In genomic region chr18:55014095-55014494, GRCh38 we compare ENCODE assay signal across 30 cellular contexts.
"Had no signal": no experiment of that assay in that cellular context is flagged by ENCODE, and none has a peak within 500 bp of the region (broad histone marks: within the 10 kb centered on the region; RNA-seq: fewer than 3 reads in every experiment).

No MANE protein-coding gene starts in this region.

- H3K27me3 ChIP-seq: ascending aorta, body of pancreas, MG63, SJCRH30 had no signal

- H3K36me3 Mint-ChIP-seq: activated naive CD4-positive, alpha-beta T cell treated with anti-CD3 and anti-CD28 coated beads, Interleukin-2, amount 50 U/mL, for 72 hours had no signal

- H3K9me3 Mint-ChIP-seq: activated CD8-positive, alpha-beta T cell treated with anti-CD3 and anti-CD28 coated beads for 36 hours; activated naive CD4-positive, alpha-beta T cell treated with anti-CD3 and anti-CD28 coated beads, Interleukin-2, amount 50 U/mL, for 72 hours; activated naive CD8-positive, alpha-beta T cell treated with anti-CD3 and anti-CD28 coated beads, Interleukin-2, amount 50 U/mL, for 24 hours had no signal

- H3K27ac Mint-ChIP-seq: activated CD8-positive, alpha-beta T cell treated with anti-CD3 and anti-CD28 coated beads for 36 hours; activated naive CD4-positive, alpha-beta T cell treated with anti-CD3 and anti-CD28 coated beads, Interleukin-2, amount 50 U/mL, for 72 hours; activated naive CD8-positive, alpha-beta T cell treated with anti-CD3 and anti-CD28 coated beads, Interleukin-2, amount 50 U/mL, for 24 hours had no signal

- H3K36me3 ChIP-seq: ascending aorta, MG63, SJCRH30, WERI-Rb-1 had no signal

- DNase-seq: activated CD4-positive, alpha-beta T cell treated with anti-CD3 and anti-CD28 coated beads for 4 hours; activated CD8-positive, alpha-beta memory T cell treated with anti-CD3 and anti-CD28 coated beads, Interleukin-2, amount 50 U/mL, for 48 hours; activated CD8-positive, alpha-beta T cell treated with anti-CD3 and anti-CD28 coated beads for 36 hours; activated effector memory CD4-positive, alpha-beta T cell treated with Interleukin-2 at 50 U/mL for 16 hours; activated naive CD4-positive, alpha-beta T cell treated with Interleukin-2 at 50 U/mL for 16 hours; activated naive CD8-positive, alpha-beta T cell treated with anti-CD3 and anti-CD28 coated beads, Interleukin-2, amount 50 U/mL, for 24 hours; activated T-cell treated with anti-CD3 and anti-CD28 coated beads, Interleukin-2, amount 50 U/mL, for 1 hour; amniotic stem cell; body of pancreas; central memory CD4-positive, alpha-beta T cell; MG63; NCI-H1092 treated with DMSO at 0.1 percent for 48 hours; NCI-H1417 treated with DMSO at 0.1 percent for 48 hours; NCI-H1694 treated with DMSO at 0.1 percent for 48 hours; NCI-H2029 treated with DMSO at 0.1 percent for 48 hours; NCI-H345; NCI-H510A; NCI-H69; NK-92 treated with Interleukin-12 subunit alpha and Interleukin-12 subunit beta, amount 100 ng/mL, for 24 hours; OCI-M1; Right ventricle myocardium superior; RPMI8226; SJCRH30; SK-N-SH; T-helper 1 cell; WERI-Rb-1 had no signal

- H3K27me3 Mint-ChIP-seq: activated naive CD8-positive, alpha-beta T cell treated with anti-CD3 and anti-CD28 coated beads, Interleukin-2, amount 50 U/mL, for 24 hours had no signal

- ATAC-seq: activated CD4-positive, CD25-positive, alpha-beta regulatory T cell treated with anti-CD3 and anti-CD28 coated beads, Interleukin-2, amount 50 U/mL, for 24 hours; activated CD8-positive, alpha-beta T cell treated with anti-CD3 and anti-CD28 coated beads for 36 hours; activated naive CD8-positive, alpha-beta T cell treated with anti-CD3 and anti-CD28 coated beads, Interleukin-2, amount 50 U/mL, for 24 hours; body of pancreas; Panc1 had no signal

- H3K4me1 ChIP-seq: ascending aorta, body of pancreas, SJCRH30 had no signal

- H3K9ac ChIP-seq: SK-N-SH had no signal

- H3K27ac ChIP-seq: ascending aorta, body of pancreas, SJCRH30, WERI-Rb-1 had no signal

- H3K4me3 Mint-ChIP-seq: activated CD8-positive, alpha-beta T cell treated with anti-CD3 and anti-CD28 coated beads for 36 hours; activated naive CD8-positive, alpha-beta T cell treated with anti-CD3 and anti-CD28 coated beads, Interleukin-2, amount 50 U/mL, for 24 hours had no signal

- H3K9me3 ChIP-seq: ascending aorta, body of pancreas, MG63, SJCRH30, SK-N-SH had no signal

- H3K4me1 Mint-ChIP-seq: activated naive CD8-positive, alpha-beta T cell treated with anti-CD3 and anti-CD28 coated beads, Interleukin-2, amount 50 U/mL, for 24 hours had no signal

- H3K4me3 ChIP-seq: ascending aorta, body of pancreas, MG63, SJCRH30 had no signal
